12 cellular contexts compared by ENCODE assay signal in the genomic region with DNA sequence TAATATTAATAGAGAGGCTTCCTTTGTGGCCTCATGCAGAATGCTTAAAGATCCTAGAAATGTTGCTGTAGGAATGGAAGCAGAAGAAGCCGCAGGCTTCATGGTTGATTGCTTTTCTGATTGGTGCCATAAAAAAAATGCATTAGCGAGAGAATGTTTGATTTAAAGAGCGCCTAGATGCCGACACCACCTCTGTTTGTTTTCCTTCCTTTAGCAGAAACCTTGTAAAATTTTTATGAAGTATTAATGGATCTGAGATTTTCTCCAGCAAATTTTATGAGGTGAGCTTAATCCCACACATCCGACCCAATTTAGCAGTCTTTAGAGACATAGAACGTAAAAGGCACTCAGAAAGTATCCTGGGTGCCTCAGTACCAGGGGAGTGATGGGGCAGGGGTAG.
DNase-seq lines count a peak whose midpoint lies in the region.
"Had no signal": no experiment of that assay in that cellular context is flagged by ENCODE, and none has a peak within 500 bp of the region (broad histone marks: within the 10 kb centered on the region; RNA-seq: fewer than 3 reads in every experiment).

No MANE protein-coding gene starts in this region.

- peak; percentile 55 for DNase-seq in NCI-H510A treated with DMSO at 0.1 percent for 48 hours (lab: John Stamatoyannopoulos, UW)
- DNase-seq in NCI-H510A (lab: John Stamatoyannopoulos, UW), result no peak
- peak; percentile 27 for DNase-seq in EH (ENCODE audit: low read depth)
- peak; percentile 17 for DNase-seq in NCI-H187 treated with DMSO at 0.1 percent for 48 hours (lab: John Stamatoyannopoulos, UW)
- no peak for DNase-seq in T-helper 1 cell
- no peak for DNase-seq in superior temporal gyrus (ENCODE audit: extremely low spot score)
- DNase-seq in HCEC 1CT, result no peak
- DNase-seq: CD4-positive, alpha-beta memory T cell; DND-41; GF-D8; IMR-90; KBM-7 had no signal

Comparison
In these comparisons a context has a peak if more than half of its experiments do, and no peak if none do; other contexts are left out.
1. DNase-seq: peak in NCI-H510A treated with DMSO at 0.1 percent for 48 hours (single experiment), EH (single experiment) and NCI-H187 treated with DMSO at 0.1 percent for 48 hours (single experiment); none in NCI-H510A (single experiment), T-helper 1 cell (0 of 5), superior temporal gyrus (single experiment) and HCEC 1CT (single experiment).